ENCODE assay signal across 8 cellular contexts in genomic region chr7:100214356-100214755, GRCh38. TPM values are rescaled to one million over a fixed set of nuclear protein-coding genes. Genes with fewer than 3 reads are reported as not detected.
DNase-seq lines count a peak whose midpoint lies in the region; ATAC-seq lines count a peak whose summit lies in the region.
"Not testable (repeated sequence)": the region's sequence is repeated elsewhere in the genome, so short reads cannot be mapped to it uniquely, and the experiment has no call there.
"Had no signal": no experiment of that assay in that cellular context is flagged by ENCODE, and none has a peak within 500 bp of the region (broad histone marks: within the 10 kb centered on the region; RNA-seq: fewer than 3 reads in every experiment).

No MANE protein-coding gene starts in this region.

- H3K27me3 ChIP-seq in CD4-positive, CD25-positive, alpha-beta regulatory T cell (ENCODE audit: control insufficient read depth, insufficient read depth, low read length): not testable (repeated sequence)

- H3K4me3 ChIP-seq in CD4-positive, CD25-positive, alpha-beta regulatory T cell (ENCODE audit: low read depth, low read length): not testable (repeated sequence)

- CTCF ChIA-PET in activated CD4-positive, alpha-beta T cell treated with anti-CD3 and anti-CD28 coated beads for 36 hours (lab: Charles Lee): not testable (repeated sequence)

- ATAC-seq in CD4-positive, CD25-positive, alpha-beta regulatory T cell (ENCODE audit: low read depth in 2 of 2): peak; percentile 16 to 29
- not testable (repeated sequence) for ATAC-seq in activated CD4-positive, alpha-beta T cell treated with anti-CD3 and anti-CD28 coated beads for 36 hours; memory B cell (ENCODE audit: low read depth); stimulated activated memory B cell treated with anti-CD40 and anti-IgM and Interleukin-4, amounts not matched to agents 10 μg/mL and 1 μg/mL and 100 μg/mL, for 72 hours

- H3K36me3 ChIP-seq in CD4-positive, CD25-positive, alpha-beta regulatory T cell (ENCODE audit: control insufficient read depth, insufficient read depth, low read length): not testable (repeated sequence)

- not testable (repeated sequence) for H3K27me3 Mint-ChIP-seq in CD4-positive, CD25-positive, alpha-beta regulatory T cell; activated CD4-positive, alpha-beta T cell treated with anti-CD3 and anti-CD28 coated beads for 36 hours; activated naive CD8-positive, alpha-beta T cell treated with anti-CD3 and anti-CD28 coated beads for 36 hours; memory B cell; stimulated activated memory B cell treated with anti-CD40 and anti-IgM and Interleukin-4, amounts not matched to agents 10 μg/mL and 1 μg/mL and 100 μg/mL, for 72 hours

- H3K4me1 ChIP-seq in CD4-positive, CD25-positive, alpha-beta regulatory T cell (ENCODE audit: control insufficient read depth, insufficient read depth, low read length, poor library complexity, severe bottlenecking): peaks cover 34% of the 10 kb centered on the region

- POLR2A ChIA-PET in activated CD4-positive, alpha-beta T cell treated with anti-CD3 and anti-CD28 coated beads for 36 hours (lab: Charles Lee): not testable (repeated sequence)

- not testable (repeated sequence) for H3K36me3 Mint-ChIP-seq in CD4-positive, CD25-positive, alpha-beta regulatory T cell; activated naive CD8-positive, alpha-beta T cell treated with anti-CD3 and anti-CD28 coated beads for 36 hours; memory B cell
- peaks cover 11% of the 10 kb centered on the region for H3K36me3 Mint-ChIP-seq in activated CD4-positive, alpha-beta T cell treated with anti-CD3 and anti-CD28 coated beads for 36 hours (ENCODE audit: low read depth)
- peaks cover 12% of the 10 kb centered on the region for H3K36me3 Mint-ChIP-seq in stimulated activated memory B cell treated with anti-CD40 and anti-IgM and Interleukin-4, amounts not matched to agents 10 μg/mL and 1 μg/mL and 100 μg/mL, for 72 hours

- peaks cover 25 to 69% (median 40%) of the 10 kb centered on the region in 4 donors for H3K4me1 Mint-ChIP-seq in CD4-positive, CD25-positive, alpha-beta regulatory T cell
- peaks cover 69% of the 10 kb centered on the region for H3K4me1 Mint-ChIP-seq in activated CD4-positive, alpha-beta T cell treated with anti-CD3 and anti-CD28 coated beads for 36 hours
- peaks cover 74% of the 10 kb centered on the region for H3K4me1 Mint-ChIP-seq in activated naive CD8-positive, alpha-beta T cell treated with anti-CD3 and anti-CD28 coated beads for 36 hours
- H3K4me1 Mint-ChIP-seq in memory B cell: peaks cover 46% of the 10 kb centered on the region
- peaks cover 69% of the 10 kb centered on the region for H3K4me1 Mint-ChIP-seq in stimulated activated memory B cell treated with anti-CD40 and anti-IgM and Interleukin-4, amounts not matched to agents 10 μg/mL and 1 μg/mL and 100 μg/mL, for 72 hours

- peak overlapping the region in 2 of 3 donors; percentile 77 to 92 for H3K27ac Mint-ChIP-seq in CD4-positive, CD25-positive, alpha-beta regulatory T cell
- H3K27ac Mint-ChIP-seq in activated CD4-positive, alpha-beta T cell treated with anti-CD3 and anti-CD28 coated beads for 36 hours: peak overlapping the region; percentile 68
- peak overlapping the region; percentile 14 for H3K27ac Mint-ChIP-seq in activated naive CD8-positive, alpha-beta T cell treated with anti-CD3 and anti-CD28 coated beads for 36 hours
- peak overlapping the region; percentile 58 for H3K27ac Mint-ChIP-seq in memory B cell
- peak overlapping the region; percentile 76 for H3K27ac Mint-ChIP-seq in stimulated activated memory B cell treated with anti-CD40 and anti-IgM and Interleukin-4, amounts not matched to agents 10 μg/mL and 1 μg/mL and 100 μg/mL, for 72 hours

- not testable (repeated sequence) for H3K9me3 ChIP-seq in CD4-positive, CD25-positive, alpha-beta regulatory T cell (ENCODE audit: control insufficient read depth in 2 of 2, low read length in 2 of 2)

- peak overlapping the region in 1 of 4 donors; percentile 3 for H3K4me3 Mint-ChIP-seq in CD4-positive, CD25-positive, alpha-beta regulatory T cell
- not testable (repeated sequence) for H3K4me3 Mint-ChIP-seq in activated CD4-positive, alpha-beta T cell treated with anti-CD3 and anti-CD28 coated beads for 36 hours; activated naive CD8-positive, alpha-beta T cell treated with anti-CD3 and anti-CD28 coated beads for 36 hours; memory B cell; stimulated activated memory B cell treated with anti-CD40 and anti-IgM and Interleukin-4, amounts not matched to agents 10 μg/mL and 1 μg/mL and 100 μg/mL, for 72 hours

- intact Hi-C loops in activated CD4-positive, alpha-beta T cell treated with anti-CD3 and anti-CD28 coated beads for 36 hours (cut with DNase I, micrococcal nuclease): not testable (repeated sequence)

- not testable (repeated sequence) for H3K9me3 Mint-ChIP-seq in CD4-positive, CD25-positive, alpha-beta regulatory T cell; activated CD4-positive, alpha-beta T cell treated with anti-CD3 and anti-CD28 coated beads for 36 hours (ENCODE audit: low read depth); activated naive CD8-positive, alpha-beta T cell treated with anti-CD3 and anti-CD28 coated beads for 36 hours; memory B cell; stimulated activated memory B cell treated with anti-CD40 and anti-IgM and Interleukin-4, amounts not matched to agents 10 μg/mL and 1 μg/mL and 100 μg/mL, for 72 hours

- H3K27ac ChIP-seq in CD4-positive, CD25-positive, alpha-beta regulatory T cell (ENCODE audit: insufficient read depth, low read length, poor library complexity, severe bottlenecking): not testable (repeated sequence)

- peak in 2 of 3 donors; percentile 18 to 57 for DNase-seq in CD4-positive, CD25-positive, alpha-beta regulatory T cell
- DNase-seq in NCI-H510A treated with DMSO at 0.1 percent for 48 hours (lab: John Stamatoyannopoulos, UW) (peak; percentile 4), memory B cell (ENCODE audit: low spot score in 2 of 2) (peak in 1 of 2 donors; percentile 14)
- peak; percentile 32 for DNase-seq in activated CD4-positive, alpha-beta T cell treated with anti-CD3 and anti-CD28 coated beads for 36 hours
- not testable (repeated sequence) for DNase-seq in activated naive CD8-positive, alpha-beta T cell treated with anti-CD3 and anti-CD28 coated beads for 36 hours

RNA-seq across cellular contexts. Expression of gene PVRIG, which starts 5.4 kb away (rescaled TPM):
- 46.3 TPM for total RNA-seq in CD4-positive, CD25-positive, alpha-beta regulatory T cell
- 100 to 1,000 TPM in 2 of 4 donors, 10 to 100 TPM in 2; 89.0 to 126 (median 97.6) TPM for polyA plus RNA-seq in CD4-positive, CD25-positive, alpha-beta regulatory T cell
- total RNA-seq in activated CD4-positive, alpha-beta T cell treated with anti-CD3 and anti-CD28 coated beads for 36 hours: 10 to 100 TPM; 26.9 to 27.7 TPM
- 10 to 100 TPM; 33.4 to 34.5 TPM for total RNA-seq in activated naive CD8-positive, alpha-beta T cell treated with anti-CD3 and anti-CD28 coated beads for 36 hours
- total RNA-seq: fibroblast of villous mesenchyme, left ventricle myocardium inferior had no signal

RNA-seq across cellular contexts. Expression of gene STAG3, which starts 36.6 kb away (rescaled TPM):
- 6.2 TPM for total RNA-seq in CD4-positive, CD25-positive, alpha-beta regulatory T cell
- polyA plus RNA-seq in CD4-positive, CD25-positive, alpha-beta regulatory T cell: 1 to 10 TPM in 1 of 4 donors, under 1 TPM in 3; 0.53 to 4.0 (median 0.77) TPM
- 10 to 100 TPM; 24.7 to 28.3 TPM for total RNA-seq in activated CD4-positive, alpha-beta T cell treated with anti-CD3 and anti-CD28 coated beads for 36 hours
- 10 to 100 TPM; 21.1 to 21.4 TPM for total RNA-seq in activated naive CD8-positive, alpha-beta T cell treated with anti-CD3 and anti-CD28 coated beads for 36 hours

RNA-seq across cellular contexts. Expression of gene GPC2, which starts 37.2 kb away (rescaled TPM):
- total RNA-seq in CD4-positive, CD25-positive, alpha-beta regulatory T cell: 7.0 TPM
- under 1 TPM in 3 of 4 donors, not detected in 1; 0.16 to 0.27 (median 0.23) TPM for polyA plus RNA-seq in CD4-positive, CD25-positive, alpha-beta regulatory T cell
- 1 to 10 TPM; 5.3 to 6.1 TPM for total RNA-seq in activated CD4-positive, alpha-beta T cell treated with anti-CD3 and anti-CD28 coated beads for 36 hours
- 1 to 10 TPM; 3.6 to 3.9 TPM for total RNA-seq in activated naive CD8-positive, alpha-beta T cell treated with anti-CD3 and anti-CD28 coated beads for 36 hours

RNA-seq across cellular contexts. Expression of gene GAL3ST4, which starts 45.9 kb away (rescaled TPM):
- total RNA-seq in CD4-positive, CD25-positive, alpha-beta regulatory T cell: 6.1 TPM
- polyA plus RNA-seq in CD4-positive, CD25-positive, alpha-beta regulatory T cell: 1 to 10 TPM; 2.6 to 7.7 (median 5.3) TPM
- 1 to 10 TPM; 4.6 to 7.2 TPM for total RNA-seq in activated CD4-positive, alpha-beta T cell treated with anti-CD3 and anti-CD28 coated beads for 36 hours
- total RNA-seq in activated naive CD8-positive, alpha-beta T cell treated with anti-CD3 and anti-CD28 coated beads for 36 hours: 1 to 10 TPM; 2.9 to 3.6 TPM

RNA-seq across cellular contexts. Expression of gene TRAPPC14, which starts 55.8 kb away (rescaled TPM):
- total RNA-seq in CD4-positive, CD25-positive, alpha-beta regulatory T cell: 54.6 TPM
- 1 to 10 TPM; 2.3 to 4.3 (median 3.9) TPM for polyA plus RNA-seq in CD4-positive, CD25-positive, alpha-beta regulatory T cell
- total RNA-seq in activated CD4-positive, alpha-beta T cell treated with anti-CD3 and anti-CD28 coated beads for 36 hours: 10 to 100 TPM; 15.0 to 17.6 TPM
- total RNA-seq in activated naive CD8-positive, alpha-beta T cell treated with anti-CD3 and anti-CD28 coated beads for 36 hours: 10 to 100 TPM; 17.0 to 20.0 TPM

Comparison
In these comparisons a context has a peak if more than half of its experiments do, and no peak if none do; other contexts are left out.
1. H3K27ac Mint-ChIP-seq: peak in every context shown above with its lines; median percentile 84 in CD4-positive, CD25-positive, alpha-beta regulatory T cell; 76 in stimulated activated memory B cell treated with anti-CD40 and anti-IgM and Interleukin-4, amounts not matched to agents 10 μg/mL and 1 μg/mL and 100 μg/mL, for 72 hours; 68 in activated CD4-positive, alpha-beta T cell treated with anti-CD3 and anti-CD28 coated beads for 36 hours; 58 in memory B cell; 14 in activated naive CD8-positive, alpha-beta T cell treated with anti-CD3 and anti-CD28 coated beads for 36 hours.